Comparison of ENCODE assay signal across 1 cellular context in genomic region chr1:73034255-73034654, GRCh38.
TF ChIP-seq lines count a peak whose summit lies in the region.

No MANE protein-coding gene starts in this region.

TF ChIP-seq in WTC11, 78 proteins besides CTCF, POLR2A, EP300 and RAD21:
- no peak for TF ChIP-seq NR3C1 (CRISPR knock-in tag; conservative IDR thresholded peaks at IDR 0.05; ENCODE audit: low read depth)
- TF ChIP-seq ELF4 (CRISPR knock-in tag; IDR thresholded peaks at IDR 0.05; ENCODE audit: low read depth), result no peak
- no peak for TF ChIP-seq CDX4 (CRISPR knock-in tag; IDR thresholded peaks at IDR 0.05; ENCODE audit: borderline replicate concordance)
- no peak for TF ChIP-seq GTF2I (CRISPR knock-in tag; conservative IDR thresholded peaks at IDR 0.05)
